In the genomic region with DNA sequence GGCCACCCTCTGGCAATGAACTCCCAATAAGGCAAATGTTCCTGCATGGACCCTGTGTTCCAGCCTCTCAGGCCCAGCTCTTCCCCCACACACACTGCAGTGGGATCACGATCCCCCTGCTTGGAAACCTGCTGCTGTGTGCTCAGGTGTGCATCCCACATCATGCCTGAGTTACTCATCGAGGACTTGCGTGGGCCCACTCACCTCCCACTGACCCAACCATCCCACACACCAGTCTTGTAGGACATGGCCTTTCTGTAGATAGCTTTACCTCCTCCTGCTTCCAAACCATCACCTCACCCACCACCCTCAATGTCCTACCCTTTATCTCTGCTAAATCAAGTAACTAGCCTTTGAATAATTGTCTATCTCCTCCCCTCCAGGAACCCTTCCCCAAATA, we compare ENCODE assay signal across 16 cellular contexts. TPM values are rescaled to one million over a fixed set of nuclear protein-coding genes. Genes with fewer than 3 reads are reported as not detected.
DNase-seq lines count a peak whose midpoint lies in the region; TF ChIP-seq lines count a peak whose summit lies in the region.
"Had no signal": no experiment of that assay in that cellular context is flagged by ENCODE, and none has a peak within 500 bp of the region (broad histone marks: within the 10 kb centered on the region; RNA-seq: fewer than 3 reads in every experiment).

No MANE protein-coding gene starts in this region.

- POLR2A ChIA-PET in HEK293 (lab: Yijun Ruan, JAX), result interaction anchor here (0.6 kb wide), 1 partner anchor 334 kb away, joined by 5 read pairs; no protein-coding TSS in a partner anchor

- H3K9me3 ChIP-seq in HEK293 (ENCODE audit: control insufficient read depth, insufficient read depth, low read depth, low read length), result no peaks in the 10 kb centered on the region

- H3K4me1 Mint-ChIP-seq in type B pancreatic cell (ENCODE audit: unreplicated experiment), result no peaks in the 10 kb centered on the region
- no peaks in the 10 kb centered on the region for H3K4me1 Mint-ChIP-seq in osteocyte (ENCODE audit: unreplicated experiment)

- no peak overlapping the region for H3K4me3 ChIP-seq in HEK293 (ENCODE audit: low read depth, low read length)
- H3K4me3 ChIP-seq: BLaER1 treated with 17β-estradiol and CSF1 and Interleukin-3, amounts not matched to agents 10 nM and 100 nM had no signal

- H3K27ac Mint-ChIP-seq in type B pancreatic cell, result peak overlapping the region; percentile 11
- no peak overlapping the region for H3K27ac Mint-ChIP-seq in osteocyte (ENCODE audit: unreplicated experiment)

- H3K27me3 ChIP-seq in layer of hippocampus (ENCODE audit: control insufficient read depth, insufficient read depth, low read length), result no peaks in the 10 kb centered on the region
- H3K27me3 ChIP-seq: BLaER1 treated with 17β-estradiol and CSF1 and Interleukin-3, amounts not matched to agents 10 nM and 100 nM had no signal

- H3K27me3 Mint-ChIP-seq in type B pancreatic cell (no peaks in the 10 kb centered on the region), osteocyte (ENCODE audit: unreplicated experiment) (no peaks in the 10 kb centered on the region)
- H3K27me3 Mint-ChIP-seq: CD4-positive, CD25-positive, alpha-beta regulatory T cell had no signal

- DNase-seq in caudate nucleus (lab: John Stamatoyannopoulos, UW) (peak in 31 of 61 donors; percentile 16 to 84 (median 49)), type B pancreatic cell (ENCODE audit: extremely low spot score, unreplicated experiment) (peak; percentile 15), NCI-H774 (lab: John Stamatoyannopoulos, UW) (no peak), NCI-H1694 (lab: John Stamatoyannopoulos, UW) (no peak), osteocyte (ENCODE audit: extremely low spot score, unreplicated experiment) (no peak)
- DNase-seq: ACHN; Calu3; CD4-positive, CD25-positive, alpha-beta regulatory T cell; DMS 273 treated with DMSO at 0.1 percent for 48 hours had no signal

- peaks cover 0 to 2% of the 10 kb centered on the region in 2 experiments; a peak in 1 of 3 replicates for H3K36me3 ChIP-seq in HEK293 (ENCODE audit: control insufficient read depth in 2 of 2, insufficient read depth in 1 of 2, low read length in 2 of 2)

- CTCF ChIA-PET in HEK293 (lab: Yijun Ruan, JAX), result no interaction called here

- no peaks in the 10 kb centered on the region for H3K9me3 Mint-ChIP-seq in type B pancreatic cell
- H3K9me3 Mint-ChIP-seq in osteocyte (ENCODE audit: unreplicated experiment), result no peaks in the 10 kb centered on the region

- TF ChIP-seq CTCF in HEK293 (tag by site-specific recombination; IDR thresholded peaks at IDR 0.05), result no peak
- TF ChIP-seq CTCF in type B pancreatic cell (conservative IDR thresholded peaks at IDR 0.05), result no peak
- TF ChIP-seq CTCF in osteocyte (IDR thresholded peaks at IDR 0.05), result no peak

- H3K4me1 ChIP-seq in HEK293 (ENCODE audit: control insufficient read depth, insufficient read depth, low read length), result no peaks in the 10 kb centered on the region

- no peak overlapping the region for H3K4me3 Mint-ChIP-seq in type B pancreatic cell
- no peak overlapping the region for H3K4me3 Mint-ChIP-seq in osteocyte (ENCODE audit: unreplicated experiment)
- H3K4me3 Mint-ChIP-seq: CD4-positive, CD25-positive, alpha-beta regulatory T cell had no signal

- H3K27ac ChIP-seq in HEK293 (ENCODE audit: extremely low read depth, low read depth, low read length) (no peak overlapping the region), caudate nucleus (ENCODE audit: low read depth, low read length) (peak overlapping the region; percentile 85), layer of hippocampus (ENCODE audit: low read depth, low read length) (peak overlapping the region; percentile 69)
- H3K27ac ChIP-seq: BLaER1 treated with 17β-estradiol and CSF1 and Interleukin-3, amounts not matched to agents 10 nM and 100 nM had no signal

- H3K36me3 Mint-ChIP-seq in type B pancreatic cell (peaks cover 11% of the 10 kb centered on the region), osteocyte (ENCODE audit: unreplicated experiment) (peaks cover 35% of the 10 kb centered on the region)

TF ChIP-seq in HEK293, 187 proteins besides CTCF, POLR2A, EP300 and RAD21:
- TF ChIP-seq ZFHX2 (tag by site-specific recombination; conservative IDR thresholded peaks at IDR 0.05) (peak; percentile 93), ZNF76 (tag by site-specific recombination; IDR thresholded peaks at IDR 0.05; ENCODE audit: borderline replicate concordance, low read depth) (no peak), EGR2 (tag by site-specific recombination; IDR thresholded peaks at IDR 0.05; ENCODE audit: low read depth) (peak; percentile 95), KLF7 (tag by site-specific recombination; IDR thresholded peaks at IDR 0.05; ENCODE audit: borderline replicate concordance) (no peak), ZNF610 (tag by site-specific recombination; IDR thresholded peaks at IDR 0.05; ENCODE audit: borderline replicate concordance) (no peak), ZNF621 (tag by site-specific recombination; IDR thresholded peaks at IDR 0.05) (no peak), ZNF146 (tag by site-specific recombination; IDR thresholded peaks at IDR 0.05) (no peak), ZNF529 (tag by site-specific recombination; IDR thresholded peaks at IDR 0.05; ENCODE audit: insufficient replicate concordance) (no peak)
- TF ChIP-seq, protein P1, sequence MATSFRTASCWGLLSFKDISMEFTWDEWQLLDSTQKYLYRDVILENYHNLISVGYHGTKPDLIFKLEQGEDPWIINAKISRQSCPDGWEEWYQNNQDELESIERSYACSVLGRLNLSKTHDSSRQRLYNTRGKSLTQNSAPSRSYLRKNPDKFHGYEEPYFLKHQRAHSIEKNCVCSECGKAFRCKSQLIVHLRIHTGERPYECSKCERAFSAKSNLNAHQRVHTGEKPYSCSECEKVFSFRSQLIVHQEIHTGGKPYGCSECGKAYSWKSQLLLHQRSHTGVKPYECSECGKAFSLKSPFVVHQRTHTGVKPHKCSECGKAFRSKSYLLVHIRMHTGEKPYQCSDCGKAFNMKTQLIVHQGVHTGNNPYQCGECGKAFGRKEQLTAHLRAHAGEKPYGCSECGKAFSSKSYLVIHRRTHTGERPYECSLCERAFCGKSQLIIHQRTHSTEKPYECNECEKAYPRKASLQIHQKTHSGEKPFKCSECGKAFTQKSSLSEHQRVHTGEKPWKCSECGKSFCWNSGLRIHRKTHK (tag by site-specific recombination; IDR thresholded peaks at IDR 0.05), result no peak
- TF ChIP-seq, protein P2, sequence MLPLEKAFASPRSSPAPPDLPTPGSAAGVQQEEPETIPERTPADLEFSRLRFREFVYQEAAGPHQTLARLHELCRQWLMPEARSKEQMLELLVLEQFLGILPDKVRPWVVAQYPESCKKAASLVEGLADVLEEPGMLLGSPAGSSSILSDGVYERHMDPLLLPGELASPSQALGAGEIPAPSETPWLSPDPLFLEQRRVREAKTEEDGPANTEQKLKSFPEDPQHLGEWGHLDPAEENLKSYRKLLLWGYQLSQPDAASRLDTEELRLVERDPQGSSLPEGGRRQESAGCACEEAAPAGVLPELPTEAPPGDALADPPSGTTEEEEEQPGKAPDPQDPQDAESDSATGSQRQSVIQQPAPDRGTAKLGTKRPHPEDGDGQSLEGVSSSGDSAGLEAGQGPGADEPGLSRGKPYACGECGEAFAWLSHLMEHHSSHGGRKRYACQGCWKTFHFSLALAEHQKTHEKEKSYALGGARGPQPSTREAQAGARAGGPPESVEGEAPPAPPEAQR (tag by site-specific recombination; IDR thresholded peaks at IDR 0.05), result no peak

RNA-seq across cellular contexts. Expression of a gene that starts 24.6 kb away (rescaled TPM):
- total RNA-seq in type B pancreatic cell (ENCODE audit: low replicate concordance) (165 and 409 TPM in 2 replicates), osteocyte (524 and 529 TPM in 2 replicates)

RNA-seq across cellular contexts. Expression of a gene that starts 25.1 kb away (rescaled TPM):
- 32.0 and 33.4 TPM in 2 replicates for total RNA-seq in type B pancreatic cell (ENCODE audit: low replicate concordance)
- 22.4 and 26.3 TPM in 2 replicates for total RNA-seq in osteocyte

RNA-seq across cellular contexts. Expression of a gene that starts 42.5 kb away (rescaled TPM):
- total RNA-seq in type B pancreatic cell (ENCODE audit: low replicate concordance) (0.36 and 0.71 TPM in 2 replicates), osteocyte (0.26 TPM in 1 of 2 replicates, not detected in the other)
- total RNA-seq: A172; Calu3; CD4-positive, CD25-positive, alpha-beta regulatory T cell; Daoy; H4; HT-29 had no signal

Comparison
In these comparisons a context has a peak if more than half of its experiments do, and no peak if none do; other contexts are left out.
1. DNase-seq: peak in caudate nucleus (31 of 61) and type B pancreatic cell (single experiment); none in NCI-H774 (single experiment), NCI-H1694 (single experiment) and osteocyte (single experiment).